13 cellular contexts compared by ENCODE assay signal in the genomic region with DNA sequence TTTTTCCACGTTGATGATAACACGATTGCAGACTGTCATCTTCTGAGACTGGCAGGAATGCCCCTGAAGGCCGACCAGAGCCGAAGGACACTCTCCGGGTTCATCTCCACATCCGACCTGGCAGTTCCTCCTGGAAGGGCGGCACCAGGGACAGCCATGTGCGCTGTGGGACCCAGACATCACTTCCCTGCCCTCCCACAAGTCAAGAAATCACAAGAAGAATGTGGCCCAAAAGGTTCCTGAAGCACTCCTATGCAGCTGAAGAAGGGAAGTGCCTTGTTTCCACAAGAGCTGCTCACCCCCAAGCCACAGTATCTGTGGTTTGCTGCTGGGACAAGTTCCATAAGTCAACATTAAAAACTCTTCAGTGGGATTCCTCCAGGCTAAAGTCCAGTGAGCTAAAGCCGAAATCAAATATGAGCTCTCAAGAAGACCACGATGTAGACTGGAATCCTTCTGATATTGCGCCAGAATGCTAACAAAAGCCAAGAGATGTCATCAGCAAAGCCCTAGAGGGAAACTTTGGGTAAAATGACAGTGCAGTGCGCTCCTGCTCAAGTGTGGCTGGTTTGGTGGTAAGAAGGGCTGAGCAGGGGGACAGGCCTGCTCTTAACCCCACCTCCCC. TPM values are rescaled to one million over a fixed set of nuclear protein-coding genes. Genes with fewer than 3 reads are reported as not detected.
DNase-seq lines count a peak whose midpoint lies in the region; ATAC-seq, FAIRE-seq and TF ChIP-seq lines count a peak whose summit lies in the region.
"Had no signal": no experiment of that assay in that cellular context is flagged by ENCODE, and none has a peak within 500 bp of the region (broad histone marks: within the 10 kb centered on the region; RNA-seq: fewer than 3 reads in every experiment).

No MANE protein-coding gene starts in this region.

- H3K36me3 Mint-ChIP-seq in chondrocyte (ENCODE audit: low read depth) = no peaks in the 10 kb centered on the region

- no peaks in the 10 kb centered on the region for H3K9me3 Mint-ChIP-seq in chondrocyte (ENCODE audit: low read depth)
- H3K9me3 Mint-ChIP-seq: stimulated activated naive CD8-positive, alpha-beta T cell treated with anti-CD3 and anti-CD28 coated beads, Interleukin-15, amount 100 ng/mL, for 72 hours had no signal

- peak; percentile 35 for DNase-seq in LHCN-M2 (ENCODE audit: low read depth)
- DNase-seq in chondrocyte (ENCODE audit: low spot score) = no peak
- no peak for DNase-seq in HTR-8/SVneo (ENCODE audit: insufficient read length, low spot score)
- no peak for DNase-seq in head of caudate nucleus
- DNase-seq: hippocampal formation; NCI-H524; retina; stimulated activated naive CD8-positive, alpha-beta T cell treated with anti-CD3 and anti-CD28 coated beads, Interleukin-15, amount 100 ng/mL, for 72 hours had no signal

- no peak overlapping the region for H3K4me3 Mint-ChIP-seq in chondrocyte (ENCODE audit: unreplicated experiment)
- H3K4me3 Mint-ChIP-seq: stimulated activated naive CD8-positive, alpha-beta T cell treated with anti-CD3 and anti-CD28 coated beads, Interleukin-15, amount 100 ng/mL, for 72 hours had no signal

- TF ChIP-seq CTCF in 22Rv1 (IDR thresholded peaks at IDR 0.05) (no peak), chondrocyte (IDR thresholded peaks at IDR 0.05) (no peak)

- H3K9me3 ChIP-seq in muscle layer of duodenum (ENCODE audit: control insufficient read depth in 1 of 2, low read length in 2 of 2) = peaks cover 0 to 1% of the 10 kb centered on the region in 2 donors

- H3K27me3 ChIP-seq in muscle layer of duodenum (ENCODE audit: low read depth, low read length) = no peaks in the 10 kb centered on the region

- peak overlapping the region; percentile 88 for H3K27ac ChIP-seq in 22Rv1
- H3K27ac ChIP-seq in muscle layer of duodenum (ENCODE audit: low read length) = peak overlapping the region; percentile 89

- intact Hi-C loops in head of caudate nucleus (cut with DNase I) = no loop called here

- H3K27ac Mint-ChIP-seq in chondrocyte (ENCODE audit: unreplicated experiment) = peak overlapping the region; percentile 99
- H3K27ac Mint-ChIP-seq: stimulated activated naive CD8-positive, alpha-beta T cell treated with anti-CD3 and anti-CD28 coated beads, Interleukin-15, amount 100 ng/mL, for 72 hours had no signal

- no peaks in the 10 kb centered on the region for H3K27me3 Mint-ChIP-seq in chondrocyte (ENCODE audit: low read depth)
- H3K27me3 Mint-ChIP-seq: stimulated activated naive CD8-positive, alpha-beta T cell treated with anti-CD3 and anti-CD28 coated beads, Interleukin-15, amount 100 ng/mL, for 72 hours had no signal

- FAIRE-seq in HTR-8/SVneo (lab: Jason Lieb, UNC) = no peak

- ATAC-seq in HG03354 (IDR thresholded peaks at IDR 0.05; ENCODE audit: poor library complexity, severe bottlenecking, unreplicated experiment) (no peak), HG02642 (IDR thresholded peaks at IDR 0.05; ENCODE audit: poor library complexity, unreplicated experiment) (no peak)
- ATAC-seq: HCT116; stimulated activated naive CD8-positive, alpha-beta T cell treated with anti-CD3 and anti-CD28 coated beads, Interleukin-15, amount 100 ng/mL, for 72 hours had no signal

- H3K36me3 ChIP-seq in muscle layer of duodenum (ENCODE audit: control insufficient read depth in 1 of 2, insufficient read depth in 2 of 2, low read length in 2 of 2) = no peaks in the 10 kb centered on the region

- H3K4me3 ChIP-seq in muscle layer of duodenum (ENCODE audit: low read depth in 1 of 2, low read length in 2 of 2) = peak overlapping the region; percentile 55 to 57

- H3K4me1 ChIP-seq in muscle layer of duodenum (ENCODE audit: control insufficient read depth in 1 of 2, insufficient read depth in 2 of 2, low read length in 2 of 2) = peaks cover 22 to 47% of the 10 kb centered on the region in 2 donors

- H3K4me1 Mint-ChIP-seq in chondrocyte (ENCODE audit: low read depth) = peaks cover 75% of the 10 kb centered on the region

RNA-seq across cellular contexts. Expression of a gene that starts 21.2 kb away (rescaled TPM):
- total RNA-seq in LHCN-M2 (2014; rRNA removed) (66.3 and 66.8 TPM in 2 replicates), chondrocyte (58.9 to 93.4 TPM (median 82.1 TPM) in 3 replicates)
- polyA plus RNA-seq in LHCN-M2 (2012) = 44.8 TPM
